ENCODE assay signal across 8 cellular contexts in genomic region chr6:32973144-32973854, GRCh38. TPM values are rescaled to one million over a fixed set of nuclear protein-coding genes. Genes with fewer than 3 reads are reported as not detected.
DNase-seq lines count a peak whose midpoint lies in the region; ATAC-seq and TF ChIP-seq lines count a peak whose summit lies in the region.

No MANE protein-coding gene starts in this region.

- no peak overlapping the region for H2AFZ ChIP-seq in neuron (ENCODE audit: low read depth, low read length)

- H3K27me3 Mint-ChIP-seq in activated CD4-positive, alpha-beta memory T cell treated with anti-CD3 and anti-CD28 coated beads for 36 hours: no peaks in the 10 kb centered on the region

- TF ChIP-seq CTCF in epithelial cell of esophagus (IDR thresholded peaks at IDR 0.05; ENCODE audit: insufficient read depth, low read depth, low read length, missing control alignments) (no peak), vagina (IDR thresholded peaks at IDR 0.05) (no peak)

- POLR2A ChIA-PET in activated CD4-positive, alpha-beta memory T cell treated with anti-CD3 and anti-CD28 coated beads for 36 hours (lab: Charles Lee): interaction anchor here (1.3 to 10.4 kb wide), 18 partner anchors 9 to 303 kb away, joined by 3 to 133 read pairs (median 18); partner anchors contain the start of genes B3GALT4, HLA-DMA, HLA-DMB and PSMB8

- no peaks in the 10 kb centered on the region for H3K9me3 Mint-ChIP-seq in activated CD4-positive, alpha-beta memory T cell treated with anti-CD3 and anti-CD28 coated beads for 36 hours

- no peaks in the 10 kb centered on the region for H3K27me3 ChIP-seq in neuron (ENCODE audit: insufficient read depth, low read length)
- H3K27me3 ChIP-seq in vagina: no peaks in the 10 kb centered on the region

- DNase-seq in COLO668 (lab: John Stamatoyannopoulos, UW; ENCODE audit: unreplicated experiment) (peak; percentile 47), LHCN-M2 (ENCODE audit: low read depth) (peak; percentile 36), epithelial cell of esophagus (ENCODE audit: low read depth) (peak; percentile 39), vagina (ENCODE audit: extremely low spot score in 2 of 2) (no peak), dedifferentiated amniotic fluid mesenchymal stem cell (ENCODE audit: extremely low spot score) (no peak)
- DNase-seq in activated CD4-positive, alpha-beta memory T cell treated with anti-CD3 and anti-CD28 coated beads for 36 hours: peak; percentile 53

- H3K27ac Mint-ChIP-seq in activated CD4-positive, alpha-beta memory T cell treated with anti-CD3 and anti-CD28 coated beads for 36 hours: peak overlapping the region; percentile 99

- no peak for TF ChIP-seq POLR2A in vagina (IDR thresholded peaks at IDR 0.05)

- CTCF ChIA-PET in activated CD4-positive, alpha-beta memory T cell treated with anti-CD3 and anti-CD28 coated beads for 36 hours (lab: Charles Lee): interaction anchor here (0.7 to 16.8 kb wide), 10 partner anchors 10 to 128 kb away, joined by 3 to 267 read pairs (median 9); partner anchors contain the start of genes HLA-DMA, PSMB9 and TAP1

- peaks cover 87% of the 10 kb centered on the region for H3K36me3 Mint-ChIP-seq in activated CD4-positive, alpha-beta memory T cell treated with anti-CD3 and anti-CD28 coated beads for 36 hours

- peak overlapping the region; percentile 100 for H3K4me3 ChIP-seq in epithelial cell of esophagus (ENCODE audit: low read length)
- peak overlapping the region; percentile 66 for H3K4me3 ChIP-seq in neuron (ENCODE audit: low read length)
- peak overlapping the region; percentile 60 to 80 for H3K4me3 ChIP-seq in vagina

- intact Hi-C loops in activated CD4-positive, alpha-beta memory T cell treated with anti-CD3 and anti-CD28 coated beads for 36 hours (cut with micrococcal nuclease): loop anchor here (5.0 to 10.0 kb wide), 3 partner anchors 299 to 998 kb away; partner anchors contain the start of genes AGPAT1, DXO, RNF5 and RPS18
- intact Hi-C loops in vagina (cut with DNase I): loop anchor here (5.0 to 10.0 kb wide), 3 partner anchors 81 to 998 kb away; partner anchors contain the start of genes DXO and PSMB8

- H3K9me3 ChIP-seq in neuron (ENCODE audit: low read length) (no peaks in the 10 kb centered on the region), vagina (no peaks in the 10 kb centered on the region)

- peaks cover 24% of the 10 kb centered on the region for H3K4me1 ChIP-seq in neuron (ENCODE audit: insufficient read depth, low read length)
- peaks cover 44% of the 10 kb centered on the region for H3K4me1 ChIP-seq in vagina

- peaks cover 35% of the 10 kb centered on the region for H3K4me1 Mint-ChIP-seq in activated CD4-positive, alpha-beta memory T cell treated with anti-CD3 and anti-CD28 coated beads for 36 hours (ENCODE audit: low read depth)

- H3K27ac ChIP-seq in vagina: peak overlapping the region; percentile 100

- ATAC-seq in HG03039 (IDR thresholded peaks at IDR 0.05; ENCODE audit: unreplicated experiment): no peak

- H3K36me3 ChIP-seq in neuron (ENCODE audit: insufficient read depth, low read length) (peaks cover 58% of the 10 kb centered on the region), vagina (peaks cover 0 to 46% of the 10 kb centered on the region in 2 donors)

- H3K4me3 Mint-ChIP-seq in activated CD4-positive, alpha-beta memory T cell treated with anti-CD3 and anti-CD28 coated beads for 36 hours: peak overlapping the region; percentile 98

RNA-seq across cellular contexts. Expression of gene BRD2, which starts 4.9 kb away (rescaled TPM):
- total RNA-seq in LHCN-M2 (2014; rRNA removed): 113 and 125 TPM in 2 replicates
- polyA plus RNA-seq in LHCN-M2 (2012): 95.0 TPM
- total RNA-seq in activated CD4-positive, alpha-beta memory T cell treated with anti-CD3 and anti-CD28 coated beads for 36 hours: 100 to 1,000 TPM; 168 to 190 TPM
- 125 TPM for total RNA-seq in vagina

RNA-seq across cellular contexts. Expression of gene HLA-DMA, which starts 20.4 kb away (rescaled TPM):
- total RNA-seq in LHCN-M2 (2014; rRNA removed): 1.9 and 4.0 TPM in 2 replicates
- 3.3 TPM for polyA plus RNA-seq in LHCN-M2 (2012)
- total RNA-seq in activated CD4-positive, alpha-beta memory T cell treated with anti-CD3 and anti-CD28 coated beads for 36 hours: 10 to 100 TPM in 1 of 2 experiments, 1 to 10 TPM in 1; 9.6 to 10.2 TPM
- total RNA-seq in vagina: 27.7 TPM

RNA-seq across cellular contexts. Expression of gene HLA-DMB, which starts 32.5 kb away (rescaled TPM):
- 0.38 TPM in 1 of 2 replicates, not detected in the other for total RNA-seq in LHCN-M2 (2014; rRNA removed)
- 0.10 TPM for polyA plus RNA-seq in LHCN-M2 (2012)
- total RNA-seq in activated CD4-positive, alpha-beta memory T cell treated with anti-CD3 and anti-CD28 coated beads for 36 hours: 1 to 10 TPM; 1.6 to 1.9 TPM
- total RNA-seq in vagina: 10.3 TPM

RNA-seq across cellular contexts. Expression of gene HLA-DOA, which starts 36.1 kb away (rescaled TPM):
- total RNA-seq in LHCN-M2 (2014; rRNA removed) (0.06 and 0.23 TPM in 2 replicates), vagina (30.2 TPM)
- polyA plus RNA-seq in LHCN-M2 (2012): 0.07 TPM
- under 1 TPM; 0.53 to 0.55 TPM for total RNA-seq in activated CD4-positive, alpha-beta memory T cell treated with anti-CD3 and anti-CD28 coated beads for 36 hours

Comparison
In these comparisons a context has a peak if more than half of its experiments do, and no peak if none do; other contexts are left out.
1. DNase-seq: peak in COLO668 (single experiment), LHCN-M2 (single experiment), activated CD4-positive, alpha-beta memory T cell treated with anti-CD3 and anti-CD28 coated beads for 36 hours (single experiment) and epithelial cell of esophagus (single experiment); none in vagina (0 of 2) and dedifferentiated amniotic fluid mesenchymal stem cell (single experiment).
2. Peak in every context shown above with its lines, with median percentiles within 50 percentile points of each other: H3K4me3 ChIP-seq.